In the genomic region with DNA sequence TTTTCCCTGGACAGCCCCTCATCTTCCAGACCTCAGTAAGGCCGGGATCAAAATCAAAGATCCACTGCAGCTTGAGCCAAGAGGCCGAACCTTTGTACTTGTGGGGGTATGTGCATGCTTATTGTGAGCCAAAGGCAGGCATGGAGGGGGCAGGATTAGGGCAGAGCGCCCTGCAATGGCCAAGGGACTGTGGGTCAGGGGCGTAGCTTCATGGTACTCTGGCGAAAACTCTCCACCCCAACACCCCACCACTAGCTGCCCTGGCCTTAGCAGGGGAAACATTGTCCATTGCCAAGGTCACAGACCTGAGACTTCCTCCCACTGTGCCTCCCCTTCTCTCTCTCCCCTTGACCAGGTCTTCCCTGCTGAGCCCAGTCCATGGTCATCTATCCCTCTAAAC, we compare ENCODE assay signal across 28 cellular contexts.
"Had no signal": no experiment of that assay in that cellular context is flagged by ENCODE, and none has a peak within 500 bp of the region (broad histone marks: within the 10 kb centered on the region; RNA-seq: fewer than 3 reads in every experiment).

No MANE protein-coding gene starts in this region.

- H3K4me1 ChIP-seq: esophagus muscularis mucosa, foreskin keratinocyte, gastrocnemius medialis, heart left ventricle had no signal

- H3K36me3 ChIP-seq: brain microvascular endothelial cell, esophagus muscularis mucosa, gastrocnemius medialis, heart left ventricle had no signal

- DNase-seq: activated CD4-positive, alpha-beta memory T cell treated with anti-CD3 and anti-CD28 coated beads for 36 hours; activated CD4-positive, alpha-beta T cell treated with anti-CD3 and anti-CD28 coated beads for 36 hours; activated CD4-positive, alpha-beta T cell treated with anti-CD3 and anti-CD28 coated beads, Interleukin-2, amount 10 ng/mL, durations not matched to agents 24 days and 14 days; activated CD4-positive, CD25-positive, alpha-beta regulatory T cell; activated CD8-positive, alpha-beta T cell treated with anti-CD3 and anti-CD28 coated beads, Interleukin-2, amount 10 ng/mL, durations not matched to agents 7 days and 5 days; activated effector memory CD4-positive, alpha-beta T cell treated with Interleukin-2 at 50 U/mL for 16 hours; activated gamma-delta T cell treated with Interleukin-2 at 50 U/mL for 16 hours; activated naive CD4-positive, alpha-beta T cell treated with anti-CD3 and anti-CD28 coated beads, Interleukin-2, amount 50 U/mL, for 16 hours; activated naive CD4-positive, alpha-beta T cell treated with Interleukin-2 at 50 U/mL for 16 hours; activated T-cell treated with anti-CD3 and anti-CD28 coated beads for 4 hours; activated T-cell treated with anti-CD3 and anti-CD28 coated beads, Interleukin-2, amount 50 U/mL, for 4 hours; amniotic stem cell; anterior cingulate cortex; brain microvascular endothelial cell; effector CD8-positive, alpha-beta T cell; erythroblast; foreskin keratinocyte; gastrocnemius medialis; glutamatergic neuron; heart left ventricle; T-helper 1 cell; T-helper 17 cell; T1000 had no signal

- ATAC-seq: activated CD4-positive, alpha-beta T cell treated with anti-CD3 and anti-CD28 coated beads for 36 hours; activated CD8-positive, alpha-beta T cell treated with anti-CD3 and anti-CD28 coated beads, Interleukin-2, amount 10 ng/mL, durations not matched to agents 7 days and 5 days; activated T-cell treated with anti-CD3 and anti-CD28 coated beads, Interleukin-2, amount 50 U/mL, for 4 hours; activated T-helper 17 cell treated with anti-CD3 and anti-CD28 coated beads, Interleukin-2, amount 50 U/mL, for 72 hours; foreskin keratinocyte; gastrocnemius medialis; heart left ventricle; T-helper 17 cell had no signal

- H3K27me3 Mint-ChIP-seq: activated CD4-positive, alpha-beta T cell treated with anti-CD3 and anti-CD28 coated beads for 36 hours; activated CD4-positive, alpha-beta T cell treated with anti-CD3 and anti-CD28 coated beads, Interleukin-2, amount 10 ng/mL, durations not matched to agents 24 days and 14 days had no signal

- H3K9me3 Mint-ChIP-seq: activated CD4-positive, alpha-beta memory T cell treated with anti-CD3 and anti-CD28 coated beads for 36 hours; activated CD4-positive, alpha-beta T cell treated with anti-CD3 and anti-CD28 coated beads, Interleukin-2, amount 10 ng/mL, durations not matched to agents 24 days and 14 days; activated T-cell treated with anti-CD3 and anti-CD28 coated beads, Interleukin-2, amount 50 U/mL, for 4 hours; activated T-helper 17 cell treated with anti-CD3 and anti-CD28 coated beads, Interleukin-2, amount 50 U/mL, for 72 hours; central memory CD8-positive, alpha-beta T cell; T-helper 2 cell treated with Interferon-gamma antibody and Interleukin-4, amounts not matched to agents 5 μg/mL and 100 μg/mL, for 36 hours had no signal

- H3K9me3 ChIP-seq: esophagus muscularis mucosa, gastrocnemius medialis, heart left ventricle had no signal

- H3K27ac ChIP-seq: brain microvascular endothelial cell, esophagus muscularis mucosa, foreskin keratinocyte, gastrocnemius medialis, heart left ventricle had no signal

- H3K4me1 Mint-ChIP-seq: activated T-helper 17 cell treated with anti-CD3 and anti-CD28 coated beads, Interleukin-2, amount 50 U/mL, for 72 hours; central memory CD8-positive, alpha-beta T cell had no signal

- H3K27me3 ChIP-seq: brain microvascular endothelial cell had no signal

- H3K27ac Mint-ChIP-seq: activated CD4-positive, alpha-beta memory T cell treated with anti-CD3 and anti-CD28 coated beads for 36 hours; activated CD4-positive, alpha-beta T cell treated with anti-CD3 and anti-CD28 coated beads for 36 hours; activated CD4-positive, alpha-beta T cell treated with anti-CD3 and anti-CD28 coated beads, Interleukin-2, amount 10 ng/mL, durations not matched to agents 24 days and 14 days; activated CD8-positive, alpha-beta T cell treated with anti-CD3 and anti-CD28 coated beads, Interleukin-2, amount 10 ng/mL, durations not matched to agents 7 days and 5 days; activated naive CD8-positive, alpha-beta T cell; activated T-helper 17 cell treated with anti-CD3 and anti-CD28 coated beads, Interleukin-2, amount 50 U/mL, for 72 hours; T-helper 17 cell; T-helper 2 cell treated with Interferon-gamma antibody and Interleukin-4, amounts not matched to agents 5 μg/mL and 100 μg/mL, for 36 hours had no signal

- H3K4me3 ChIP-seq: esophagus muscularis mucosa, gastrocnemius medialis, heart left ventricle had no signal

- H3K4me3 Mint-ChIP-seq: activated CD4-positive, alpha-beta memory T cell treated with anti-CD3 and anti-CD28 coated beads for 36 hours; activated CD4-positive, alpha-beta T cell treated with anti-CD3 and anti-CD28 coated beads for 36 hours; activated CD4-positive, alpha-beta T cell treated with anti-CD3 and anti-CD28 coated beads, Interleukin-2, amount 10 ng/mL, durations not matched to agents 24 days and 14 days; activated CD8-positive, alpha-beta T cell treated with anti-CD3 and anti-CD28 coated beads, Interleukin-2, amount 10 ng/mL, durations not matched to agents 7 days and 5 days; activated naive CD8-positive, alpha-beta T cell; activated T-cell treated with anti-CD3 and anti-CD28 coated beads, Interleukin-2, amount 50 U/mL, for 4 hours; activated T-helper 17 cell treated with anti-CD3 and anti-CD28 coated beads, Interleukin-2, amount 50 U/mL, for 72 hours; central memory CD8-positive, alpha-beta T cell; T-helper 17 cell; T-helper 2 cell treated with Interferon-gamma antibody and Interleukin-4, amounts not matched to agents 5 μg/mL and 100 μg/mL, for 36 hours had no signal

- H3K36me3 Mint-ChIP-seq: activated CD4-positive, alpha-beta memory T cell treated with anti-CD3 and anti-CD28 coated beads for 36 hours; activated naive CD8-positive, alpha-beta T cell had no signal
